1 cellular context compared by ENCODE assay signal in the genomic region with DNA sequence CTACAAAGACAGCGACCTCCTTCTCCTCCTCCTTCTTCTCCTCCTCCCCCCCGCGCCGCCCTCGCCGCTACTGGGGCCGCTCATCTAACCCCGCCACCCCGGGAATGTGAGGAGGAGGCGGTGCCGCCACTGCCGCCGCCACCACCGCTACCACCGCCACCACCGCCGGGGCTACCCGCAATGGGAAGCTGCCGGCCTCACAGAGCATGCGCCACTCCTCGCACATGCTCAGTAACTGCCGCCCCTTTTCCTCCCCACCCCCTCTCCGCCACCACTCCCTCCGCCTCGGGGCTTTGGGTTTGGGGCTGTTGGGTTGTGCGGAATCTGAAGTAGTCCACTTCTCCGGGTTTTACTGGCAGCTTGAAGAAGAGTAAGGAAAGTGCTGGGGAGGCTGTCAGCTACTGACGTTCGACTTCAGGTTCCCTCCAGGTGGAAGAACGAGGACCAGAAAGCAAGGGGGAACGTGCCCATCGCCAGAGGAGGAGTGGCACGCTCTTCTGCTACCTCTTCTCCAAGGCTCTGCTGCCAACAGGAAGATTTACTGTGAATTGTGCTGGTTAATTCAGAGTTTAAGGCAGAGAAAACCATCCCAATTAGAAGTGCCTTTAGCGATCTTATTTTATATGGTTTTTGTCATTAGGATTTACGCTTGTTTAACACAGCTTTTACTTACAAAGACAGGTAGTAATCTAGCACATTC.
A peak's percentile ranks its signal among the peaks of the same experiment; 100 is the strongest.
TF ChIP-seq lines count a peak whose summit lies in the region.

A gene with protein sequence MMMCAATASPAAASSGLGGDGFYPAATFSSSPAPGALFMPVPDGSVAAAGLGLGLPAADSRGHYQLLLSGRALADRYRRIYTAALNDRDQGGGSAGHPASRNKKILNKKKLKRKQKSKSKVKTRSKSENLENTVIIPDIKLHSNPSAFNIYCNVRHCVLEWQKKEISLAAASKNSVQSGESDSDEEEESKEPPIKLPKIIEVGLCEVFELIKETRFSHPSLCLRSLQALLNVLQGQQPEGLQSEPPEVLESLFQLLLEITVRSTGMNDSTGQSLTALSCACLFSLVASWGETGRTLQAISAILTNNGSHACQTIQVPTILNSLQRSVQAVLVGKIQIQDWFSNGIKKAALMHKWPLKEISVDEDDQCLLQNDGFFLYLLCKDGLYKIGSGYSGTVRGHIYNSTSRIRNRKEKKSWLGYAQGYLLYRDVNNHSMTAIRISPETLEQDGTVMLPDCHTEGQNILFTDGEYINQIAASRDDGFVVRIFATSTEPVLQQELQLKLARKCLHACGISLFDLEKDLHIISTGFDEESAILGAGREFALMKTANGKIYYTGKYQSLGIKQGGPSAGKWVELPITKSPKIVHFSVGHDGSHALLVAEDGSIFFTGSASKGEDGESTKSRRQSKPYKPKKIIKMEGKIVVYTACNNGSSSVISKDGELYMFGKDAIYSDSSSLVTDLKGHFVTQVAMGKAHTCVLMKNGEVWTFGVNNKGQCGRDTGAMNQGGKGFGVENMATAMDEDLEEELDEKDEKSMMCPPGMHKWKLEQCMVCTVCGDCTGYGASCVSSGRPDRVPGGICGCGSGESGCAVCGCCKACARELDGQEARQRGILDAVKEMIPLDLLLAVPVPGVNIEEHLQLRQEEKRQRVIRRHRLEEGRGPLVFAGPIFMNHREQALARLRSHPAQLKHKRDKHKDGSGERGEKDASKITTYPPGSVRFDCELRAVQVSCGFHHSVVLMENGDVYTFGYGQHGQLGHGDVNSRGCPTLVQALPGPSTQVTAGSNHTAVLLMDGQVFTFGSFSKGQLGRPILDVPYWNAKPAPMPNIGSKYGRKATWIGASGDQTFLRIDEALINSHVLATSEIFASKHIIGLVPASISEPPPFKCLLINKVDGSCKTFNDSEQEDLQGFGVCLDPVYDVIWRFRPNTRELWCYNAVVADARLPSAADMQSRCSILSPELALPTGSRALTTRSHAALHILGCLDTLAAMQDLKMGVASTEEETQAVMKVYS (N-terminal part only) (minus strand): TSS at position 190 of the 700 bp plus-strand sequence. CDS start 319 bp downstream, outside the sequence.

TF ChIP-seq in K562, 482 proteins besides CTCF, POLR2A, EP300 and RAD21 (continued from another document and continues in another):
- TF ChIP-seq, protein P1, sequence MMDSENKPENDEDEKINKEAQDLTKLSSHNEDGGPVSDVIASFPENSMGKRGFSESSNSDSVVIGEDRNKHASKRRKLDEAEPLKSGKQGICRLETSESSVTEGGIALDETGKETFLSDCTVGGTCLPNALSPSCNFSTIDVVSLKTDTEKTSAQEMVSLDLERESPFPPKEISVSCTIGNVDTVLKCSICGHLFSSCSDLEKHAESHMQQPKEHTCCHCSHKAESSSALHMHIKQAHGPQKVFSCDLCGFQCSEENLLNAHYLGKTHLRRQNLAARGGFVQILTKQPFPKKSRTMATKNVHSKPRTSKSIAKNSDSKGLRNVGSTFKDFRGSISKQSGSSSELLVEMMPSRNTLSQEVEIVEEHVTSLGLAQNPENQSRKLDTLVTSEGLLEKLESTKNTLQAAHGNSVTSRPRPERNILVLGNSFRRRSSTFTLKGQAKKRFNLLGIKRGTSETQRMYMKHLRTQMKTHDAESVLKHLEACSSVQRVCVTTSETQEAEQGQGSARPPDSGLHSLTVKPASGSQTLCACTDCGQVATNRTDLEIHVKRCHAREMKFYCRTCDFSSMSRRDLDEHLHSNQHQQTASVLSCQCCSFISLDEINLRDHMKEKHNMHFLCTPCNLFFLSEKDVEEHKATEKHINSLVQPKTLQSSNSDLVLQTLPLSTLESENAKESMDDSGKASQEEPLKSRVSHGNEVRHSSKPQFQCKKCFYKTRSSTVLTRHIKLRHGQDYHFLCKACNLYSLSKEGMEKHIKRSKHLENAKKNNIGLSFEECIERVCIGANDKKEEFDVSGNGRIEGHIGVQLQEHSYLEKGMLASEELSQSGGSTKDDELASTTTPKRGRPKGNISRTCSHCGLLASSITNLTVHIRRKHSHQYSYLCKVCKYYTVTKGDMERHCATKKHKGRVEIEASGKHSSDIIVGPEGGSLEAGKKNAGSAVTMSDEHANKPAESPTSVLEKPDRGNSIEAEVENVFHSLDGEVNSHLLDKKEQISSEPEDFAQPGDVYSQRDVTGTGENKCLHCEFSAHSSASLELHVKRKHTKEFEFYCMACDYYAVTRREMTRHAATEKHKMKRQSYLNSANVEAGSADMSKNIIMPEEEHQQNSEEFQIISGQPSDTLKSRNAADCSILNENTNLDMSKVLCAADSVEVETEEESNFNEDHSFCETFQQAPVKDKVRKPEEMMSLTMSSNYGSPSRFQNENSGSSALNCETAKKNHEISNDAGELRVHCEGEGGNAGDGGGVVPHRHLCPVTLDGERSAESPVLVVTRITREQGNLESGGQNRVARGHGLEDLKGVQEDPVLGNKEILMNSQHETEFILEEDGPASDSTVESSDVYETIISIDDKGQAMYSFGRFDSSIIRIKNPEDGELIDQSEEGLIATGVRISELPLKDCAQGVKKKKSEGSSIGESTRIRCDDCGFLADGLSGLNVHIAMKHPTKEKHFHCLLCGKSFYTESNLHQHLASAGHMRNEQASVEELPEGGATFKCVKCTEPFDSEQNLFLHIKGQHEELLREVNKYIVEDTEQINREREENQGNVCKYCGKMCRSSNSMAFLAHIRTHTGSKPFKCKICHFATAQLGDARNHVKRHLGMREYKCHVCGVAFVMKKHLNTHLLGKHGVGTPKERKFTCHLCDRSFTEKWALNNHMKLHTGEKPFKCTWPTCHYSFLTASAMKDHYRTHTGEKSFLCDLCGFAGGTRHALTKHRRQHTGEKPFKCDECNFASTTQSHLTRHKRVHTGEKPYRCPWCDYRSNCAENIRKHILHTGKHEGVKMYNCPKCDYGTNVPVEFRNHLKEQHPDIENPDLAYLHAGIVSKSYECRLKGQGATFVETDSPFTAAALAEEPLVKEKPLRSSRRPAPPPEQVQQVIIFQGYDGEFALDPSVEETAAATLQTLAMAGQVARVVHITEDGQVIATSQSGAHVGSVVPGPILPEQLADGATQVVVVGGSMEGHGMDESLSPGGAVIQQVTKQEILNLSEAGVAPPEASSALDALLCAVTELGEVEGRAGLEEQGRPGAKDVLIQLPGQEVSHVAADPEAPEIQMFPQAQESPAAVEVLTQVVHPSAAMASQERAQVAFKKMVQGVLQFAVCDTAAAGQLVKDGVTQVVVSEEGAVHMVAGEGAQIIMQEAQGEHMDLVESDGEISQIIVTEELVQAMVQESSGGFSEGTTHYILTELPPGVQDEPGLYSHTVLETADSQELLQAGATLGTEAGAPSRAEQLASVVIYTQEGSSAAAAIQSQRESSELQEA (IDR thresholded peaks at IDR 0.05; ENCODE audit: low read depth), result no peak
- no peak for TF ChIP-seq TFAM (CRISPR knock-in tag; conservative IDR thresholded peaks at IDR 0.05)
- no peak for TF ChIP-seq RBM14 (IDR thresholded peaks at IDR 0.05; ENCODE audit: borderline replicate concordance, insufficient read depth, low read depth, low read length)
- TF ChIP-seq ZBTB17 (CRISPR knock-in tag; IDR thresholded peaks at IDR 0.05), result no peak
- TF ChIP-seq TAL1 (IDR thresholded peaks at IDR 0.05), result no peak
- TF ChIP-seq HSF4 (CRISPR knock-in tag; IDR thresholded peaks at IDR 0.05; ENCODE audit: borderline replicate concordance), result no peak
- TF ChIP-seq, protein P2, sequence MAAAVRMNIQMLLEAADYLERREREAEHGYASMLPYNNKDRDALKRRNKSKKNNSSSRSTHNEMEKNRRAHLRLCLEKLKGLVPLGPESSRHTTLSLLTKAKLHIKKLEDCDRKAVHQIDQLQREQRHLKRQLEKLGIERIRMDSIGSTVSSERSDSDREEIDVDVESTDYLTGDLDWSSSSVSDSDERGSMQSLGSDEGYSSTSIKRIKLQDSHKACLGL (CRISPR knock-in tag; IDR thresholded peaks at IDR 0.05; ENCODE audit: borderline replicate concordance, poor library complexity, severe bottlenecking), result no peak
- TF ChIP-seq, protein P3, sequence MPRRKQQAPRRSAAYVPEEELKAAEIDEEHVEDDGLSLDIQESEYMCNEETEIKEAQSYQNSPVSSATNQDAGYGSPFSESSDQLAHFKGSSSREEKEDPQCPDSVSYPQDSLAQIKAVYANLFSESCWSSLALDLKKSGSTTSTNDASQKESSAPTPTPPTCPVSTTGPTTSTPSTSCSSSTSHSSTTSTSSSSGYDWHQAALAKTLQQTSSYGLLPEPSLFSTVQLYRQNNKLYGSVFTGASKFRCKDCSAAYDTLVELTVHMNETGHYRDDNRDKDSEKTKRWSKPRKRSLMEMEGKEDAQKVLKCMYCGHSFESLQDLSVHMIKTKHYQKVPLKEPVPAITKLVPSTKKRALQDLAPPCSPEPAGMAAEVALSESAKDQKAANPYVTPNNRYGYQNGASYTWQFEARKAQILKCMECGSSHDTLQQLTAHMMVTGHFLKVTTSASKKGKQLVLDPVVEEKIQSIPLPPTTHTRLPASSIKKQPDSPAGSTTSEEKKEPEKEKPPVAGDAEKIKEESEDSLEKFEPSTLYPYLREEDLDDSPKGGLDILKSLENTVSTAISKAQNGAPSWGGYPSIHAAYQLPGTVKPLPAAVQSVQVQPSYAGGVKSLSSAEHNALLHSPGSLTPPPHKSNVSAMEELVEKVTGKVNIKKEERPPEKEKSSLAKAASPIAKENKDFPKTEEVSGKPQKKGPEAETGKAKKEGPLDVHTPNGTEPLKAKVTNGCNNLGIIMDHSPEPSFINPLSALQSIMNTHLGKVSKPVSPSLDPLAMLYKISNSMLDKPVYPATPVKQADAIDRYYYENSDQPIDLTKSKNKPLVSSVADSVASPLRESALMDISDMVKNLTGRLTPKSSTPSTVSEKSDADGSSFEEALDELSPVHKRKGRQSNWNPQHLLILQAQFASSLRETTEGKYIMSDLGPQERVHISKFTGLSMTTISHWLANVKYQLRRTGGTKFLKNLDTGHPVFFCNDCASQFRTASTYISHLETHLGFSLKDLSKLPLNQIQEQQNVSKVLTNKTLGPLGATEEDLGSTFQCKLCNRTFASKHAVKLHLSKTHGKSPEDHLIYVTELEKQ (CRISPR knock-in tag; IDR thresholded peaks at IDR 0.05), result no peak
- no peak for TF ChIP-seq HOXB6 (CRISPR knock-in tag; IDR thresholded peaks at IDR 0.05; ENCODE audit: borderline replicate concordance)
- no peak for TF ChIP-seq ZNF146 (CRISPR knock-in tag; IDR thresholded peaks at IDR 0.05; ENCODE audit: unreplicated experiment)
- TF ChIP-seq TCFL5 (CRISPR knock-in tag; conservative IDR thresholded peaks at IDR 0.05), result no peak
- no peak for TF ChIP-seq ZNF253 (CRISPR knock-in tag; conservative IDR thresholded peaks at IDR 0.05)
- TF ChIP-seq CREBBP (IDR thresholded peaks at IDR 0.05; ENCODE audit: low read depth, low read length), result no peak
- no peak for TF ChIP-seq ZNF324 (CRISPR knock-in tag; IDR thresholded peaks at IDR 0.05)
- peak; percentile 36; the same call in 1 of the 2 replicates for TF ChIP-seq ATF7 (IDR thresholded peaks at IDR 0.05)
- TF ChIP-seq, protein P4, sequence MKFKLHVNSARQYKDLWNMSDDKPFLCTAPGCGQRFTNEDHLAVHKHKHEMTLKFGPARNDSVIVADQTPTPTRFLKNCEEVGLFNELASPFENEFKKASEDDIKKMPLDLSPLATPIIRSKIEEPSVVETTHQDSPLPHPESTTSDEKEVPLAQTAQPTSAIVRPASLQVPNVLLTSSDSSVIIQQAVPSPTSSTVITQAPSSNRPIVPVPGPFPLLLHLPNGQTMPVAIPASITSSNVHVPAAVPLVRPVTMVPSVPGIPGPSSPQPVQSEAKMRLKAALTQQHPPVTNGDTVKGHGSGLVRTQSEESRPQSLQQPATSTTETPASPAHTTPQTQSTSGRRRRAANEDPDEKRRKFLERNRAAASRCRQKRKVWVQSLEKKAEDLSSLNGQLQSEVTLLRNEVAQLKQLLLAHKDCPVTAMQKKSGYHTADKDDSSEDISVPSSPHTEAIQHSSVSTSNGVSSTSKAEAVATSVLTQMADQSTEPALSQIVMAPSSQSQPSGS (CRISPR knock-in tag; IDR thresholded peaks at IDR 0.05), result no peak
- TF ChIP-seq HCFC1 (IDR thresholded peaks at IDR 0.05; ENCODE audit: low read depth, low read length), result no peak
- TF ChIP-seq BDP1 (IDR thresholded peaks at IDR 0.05; ENCODE audit: insufficient read depth, insufficient read length), result no peak
- no peak for TF ChIP-seq GATAD2B (IDR thresholded peaks at IDR 0.05; ENCODE audit: borderline replicate concordance)
- TF ChIP-seq ZZZ3 (IDR thresholded peaks at IDR 0.05), result no peak
- no peak for TF ChIP-seq ZNF124 (CRISPR knock-in tag; IDR thresholded peaks at IDR 0.05)
- TF ChIP-seq FOSL1 (tag; conservative IDR thresholded peaks at IDR 0.05), result no peak
- TF ChIP-seq, protein P5, sequence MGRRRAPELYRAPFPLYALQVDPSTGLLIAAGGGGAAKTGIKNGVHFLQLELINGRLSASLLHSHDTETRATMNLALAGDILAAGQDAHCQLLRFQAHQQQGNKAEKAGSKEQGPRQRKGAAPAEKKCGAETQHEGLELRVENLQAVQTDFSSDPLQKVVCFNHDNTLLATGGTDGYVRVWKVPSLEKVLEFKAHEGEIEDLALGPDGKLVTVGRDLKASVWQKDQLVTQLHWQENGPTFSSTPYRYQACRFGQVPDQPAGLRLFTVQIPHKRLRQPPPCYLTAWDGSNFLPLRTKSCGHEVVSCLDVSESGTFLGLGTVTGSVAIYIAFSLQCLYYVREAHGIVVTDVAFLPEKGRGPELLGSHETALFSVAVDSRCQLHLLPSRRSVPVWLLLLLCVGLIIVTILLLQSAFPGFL (CRISPR knock-in tag; IDR thresholded peaks at IDR 0.05), result no peak
- TF ChIP-seq ZNF197 (CRISPR knock-in tag; IDR thresholded peaks at IDR 0.05; ENCODE audit: low read depth), result no peak
- TF ChIP-seq, protein P6, sequence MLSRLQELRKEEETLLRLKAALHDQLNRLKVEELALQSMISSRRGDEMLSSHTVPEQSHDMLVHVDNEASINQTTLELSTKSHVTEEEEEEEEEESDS (CRISPR knock-in tag; IDR thresholded peaks at IDR 0.05), result no peak
- TF ChIP-seq, protein P7, sequence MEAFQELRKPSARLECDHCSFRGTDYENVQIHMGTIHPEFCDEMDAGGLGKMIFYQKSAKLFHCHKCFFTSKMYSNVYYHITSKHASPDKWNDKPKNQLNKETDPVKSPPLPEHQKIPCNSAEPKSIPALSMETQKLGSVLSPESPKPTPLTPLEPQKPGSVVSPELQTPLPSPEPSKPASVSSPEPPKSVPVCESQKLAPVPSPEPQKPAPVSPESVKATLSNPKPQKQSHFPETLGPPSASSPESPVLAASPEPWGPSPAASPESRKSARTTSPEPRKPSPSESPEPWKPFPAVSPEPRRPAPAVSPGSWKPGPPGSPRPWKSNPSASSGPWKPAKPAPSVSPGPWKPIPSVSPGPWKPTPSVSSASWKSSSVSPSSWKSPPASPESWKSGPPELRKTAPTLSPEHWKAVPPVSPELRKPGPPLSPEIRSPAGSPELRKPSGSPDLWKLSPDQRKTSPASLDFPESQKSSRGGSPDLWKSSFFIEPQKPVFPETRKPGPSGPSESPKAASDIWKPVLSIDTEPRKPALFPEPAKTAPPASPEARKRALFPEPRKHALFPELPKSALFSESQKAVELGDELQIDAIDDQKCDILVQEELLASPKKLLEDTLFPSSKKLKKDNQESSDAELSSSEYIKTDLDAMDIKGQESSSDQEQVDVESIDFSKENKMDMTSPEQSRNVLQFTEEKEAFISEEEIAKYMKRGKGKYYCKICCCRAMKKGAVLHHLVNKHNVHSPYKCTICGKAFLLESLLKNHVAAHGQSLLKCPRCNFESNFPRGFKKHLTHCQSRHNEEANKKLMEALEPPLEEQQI (IDR thresholded peaks at IDR 0.05), result no peak
- TF ChIP-seq ZNF764 (CRISPR knock-in tag; IDR thresholded peaks at IDR 0.05; ENCODE audit: low read depth), result no peak
- no peak for TF ChIP-seq HNRNPL (IDR thresholded peaks at IDR 0.05; ENCODE audit: low read depth, low read length)
- TF ChIP-seq POLR2B (IDR thresholded peaks at IDR 0.05; ENCODE audit: low read depth, partially characterized antibody), result peak; percentile 87
- TF ChIP-seq SIX5 (IDR thresholded peaks at IDR 0.05; ENCODE audit: borderline replicate concordance in 1 of 2, insufficient read depth in 1 of 2, low read depth in 1 of 2, low read length in 2 of 2), result no peak
- TF ChIP-seq SLC30A9 (CRISPR knock-in tag; IDR thresholded peaks at IDR 0.05), result no peak
- TF ChIP-seq SPI1 (IDR thresholded peaks at IDR 0.05; ENCODE audit: borderline replicate concordance, low read depth, low read length), result no peak
